ENCODE assay signal across 8 cellular contexts in the genomic region with DNA sequence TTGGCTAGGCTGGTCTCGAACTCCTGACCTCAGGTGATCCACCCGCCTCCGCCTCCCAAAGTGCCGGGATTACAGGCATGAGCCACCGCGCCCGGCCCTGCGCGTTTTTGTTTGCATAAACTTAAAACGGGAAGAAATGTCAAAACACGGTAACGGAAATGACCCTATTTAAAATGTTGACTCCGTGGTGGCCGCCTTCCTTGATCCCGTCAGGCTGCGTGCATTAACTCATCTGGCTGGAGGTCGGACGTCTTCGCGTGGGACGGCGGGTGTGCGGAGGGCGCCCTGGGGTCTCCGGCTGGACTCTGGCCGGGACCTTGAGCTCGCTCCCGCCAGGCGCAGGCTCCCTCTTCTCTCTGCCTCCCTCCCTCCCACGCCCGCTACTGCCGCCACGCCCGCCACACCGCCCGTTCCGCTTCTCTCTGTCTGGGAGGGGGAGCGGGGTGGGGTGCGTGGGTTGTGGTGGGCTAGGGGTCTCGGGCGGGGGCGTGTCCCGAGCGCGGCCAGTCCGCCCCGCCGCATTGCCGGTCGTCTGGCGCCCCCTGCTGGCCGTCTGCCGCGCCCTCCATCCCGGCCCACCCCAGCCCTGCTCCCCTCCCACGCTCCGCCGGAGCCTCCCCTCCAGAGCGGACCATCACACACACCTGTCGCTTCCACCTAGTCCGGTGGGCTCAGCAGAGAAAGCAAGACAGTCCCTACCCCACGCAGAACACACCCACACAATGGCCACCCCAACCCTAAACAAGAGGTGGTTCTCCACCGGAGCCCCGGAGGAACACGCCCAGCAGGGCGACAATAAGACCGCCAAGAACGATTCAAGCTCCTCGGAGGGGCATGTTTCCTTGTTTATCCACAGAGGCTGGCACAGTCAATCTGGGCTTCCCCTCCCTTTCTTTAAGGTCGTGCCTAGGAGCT. TPM values are rescaled to one million over a fixed set of nuclear protein-coding genes. Genes with fewer than 3 reads are reported as not detected.
DNase-seq lines count a peak whose midpoint lies in the region; ATAC-seq lines count a peak whose summit lies in the region.

No MANE protein-coding gene starts in this region.

- H3K36me3 ChIP-seq in HUES64 (ENCODE audit: insufficient read depth, low read length), result no peaks in the 10 kb centered on the region
- H3K36me3 ChIP-seq in iPS DF 6.9 (ENCODE audit: control insufficient read depth, insufficient read depth, low read length), result no peaks in the 10 kb centered on the region

- H3K36me3 Mint-ChIP-seq in T-helper 2 cell treated with Interferon-gamma antibody and Interleukin-4, amounts not matched to agents 5 μg/mL and 100 μg/mL, for 36 hours (ENCODE audit: low read depth), result no peaks in the 10 kb centered on the region

- H3K27ac Mint-ChIP-seq in T-helper 2 cell treated with Interferon-gamma antibody and Interleukin-4, amounts not matched to agents 5 μg/mL and 100 μg/mL, for 36 hours, result peak overlapping the region; percentile 87

- DNase-seq in SIG-M5 treated with dmso at 0.1 percent for 504 hours (lab: John Stamatoyannopoulos, UW; ENCODE audit: unreplicated experiment) (peak; percentile 14), SIG-M5 (lab: John Stamatoyannopoulos, UW) (no peak), astrocyte of the hippocampus (ENCODE audit: low read depth, low spot score) (peak; percentile 84), iPS DF 6.9 (ENCODE audit: low read depth, low spot score) (peak; percentile 11), skeletal muscle cell (ENCODE audit: low read depth) (no peak)
- DNase-seq in T-helper 2 cell treated with Interferon-gamma antibody and Interleukin-4, amounts not matched to agents 5 μg/mL and 100 μg/mL, for 36 hours (ENCODE audit: low spot score), result peak; percentile 67

- no peak overlapping the region for H3K27ac ChIP-seq in HUES64 (ENCODE audit: low read depth, low read length)
- H3K27ac ChIP-seq in iPS DF 6.9 (ENCODE audit: low read length), result no peak overlapping the region

- no peaks in the 10 kb centered on the region for H3K4me1 ChIP-seq in HUES64 (ENCODE audit: insufficient read depth, low read length)
- no peaks in the 10 kb centered on the region for H3K4me1 ChIP-seq in iPS DF 6.9 (ENCODE audit: control insufficient read depth, insufficient read depth, low read length)

- peaks cover 17% of the 10 kb centered on the region for H3K27me3 Mint-ChIP-seq in T-helper 2 cell treated with Interferon-gamma antibody and Interleukin-4, amounts not matched to agents 5 μg/mL and 100 μg/mL, for 36 hours (ENCODE audit: low read depth)

- no peaks in the 10 kb centered on the region for H3K9me3 ChIP-seq in HUES64 (ENCODE audit: insufficient read depth, low read depth, low read length)
- no peaks in the 10 kb centered on the region for H3K9me3 ChIP-seq in iPS DF 6.9 (ENCODE audit: control insufficient read depth, insufficient read depth, low read length)

- no peak for ATAC-seq in HG03469 (IDR thresholded peaks at IDR 0.05; ENCODE audit: unreplicated experiment)

- WGBS in HUES64, result 6% methylated on average over 59 of the region's 70 CpGs
- no CpG with 5 or more reads among the region's 70 CpGs for WGBS in iPS DF 6.9 (ENCODE audit: insufficient coverage, insufficient read length)

- 0 out of 2 replicates have a peak overlapping the region, but pooled peaks have one; percentile 47 for H3K9ac ChIP-seq in HUES64 (ENCODE audit: low read depth, low read length)

- peak overlapping the region; percentile 92 for H3K4me3 Mint-ChIP-seq in T-helper 2 cell treated with Interferon-gamma antibody and Interleukin-4, amounts not matched to agents 5 μg/mL and 100 μg/mL, for 36 hours

- peaks cover 8% of the 10 kb centered on the region; the same call in 1 of the 2 replicates for H3K27me3 ChIP-seq in HUES64 (ENCODE audit: insufficient read depth, low read length)
- no peaks in the 10 kb centered on the region for H3K27me3 ChIP-seq in iPS DF 6.9 (ENCODE audit: control insufficient read depth, insufficient read depth, low read length)

- H3K9me3 Mint-ChIP-seq in T-helper 2 cell treated with Interferon-gamma antibody and Interleukin-4, amounts not matched to agents 5 μg/mL and 100 μg/mL, for 36 hours, result no peaks in the 10 kb centered on the region

- peaks cover 6% of the 10 kb centered on the region for H3K4me1 Mint-ChIP-seq in T-helper 2 cell treated with Interferon-gamma antibody and Interleukin-4, amounts not matched to agents 5 μg/mL and 100 μg/mL, for 36 hours (ENCODE audit: low read depth)

- H3K4me3 ChIP-seq in HUES64 (ENCODE audit: low read length), result peak overlapping the region; percentile 71
- H3K4me3 ChIP-seq in iPS DF 6.9 (ENCODE audit: low read length), result peak overlapping the region; percentile 68; the same call in 1 of the 2 replicates
- H3K4me3 ChIP-seq in skeletal muscle cell (ENCODE audit: low read depth, low read length), result peak overlapping the region; percentile 53

RNA-seq across cellular contexts. Expression of gene CCDC42, which starts 1.2 kb away (rescaled TPM):
- polyA plus RNA-seq in HUES64 (2013, experiment 1 of 2), result not detected
- not detected for polyA plus RNA-seq in HUES64 (2013, experiment 2 of 2)

RNA-seq across cellular contexts. Expression of gene SPDYE4, which starts 12.5 kb away (rescaled TPM):
- polyA plus RNA-seq in HUES64 (2013, experiment 1 of 2), result not detected
- not detected for polyA plus RNA-seq in HUES64 (2013, experiment 2 of 2)

RNA-seq across cellular contexts. Expression of gene MFSD6L, which starts 53.3 kb away (rescaled TPM):
- 0.55 TPM for polyA plus RNA-seq in HUES64 (2013, experiment 1 of 2)
- 0.57 TPM for polyA plus RNA-seq in HUES64 (2013, experiment 2 of 2)

Comparison
In these comparisons a context has a peak if more than half of its experiments do, and no peak if none do; other contexts are left out.
1. DNase-seq: peak in SIG-M5 treated with dmso at 0.1 percent for 504 hours (single experiment), T-helper 2 cell treated with Interferon-gamma antibody and Interleukin-4, amounts not matched to agents 5 μg/mL and 100 μg/mL, for 36 hours (single experiment), astrocyte of the hippocampus (single experiment) and iPS DF 6.9 (single experiment); none in SIG-M5 (single experiment) and skeletal muscle cell (single experiment).
2. Peak in every context shown above with its lines, with median percentiles within 50 percentile points of each other: H3K4me3 ChIP-seq.